Comparison of ENCODE assay signal across 19 cellular contexts in the genomic region with DNA sequence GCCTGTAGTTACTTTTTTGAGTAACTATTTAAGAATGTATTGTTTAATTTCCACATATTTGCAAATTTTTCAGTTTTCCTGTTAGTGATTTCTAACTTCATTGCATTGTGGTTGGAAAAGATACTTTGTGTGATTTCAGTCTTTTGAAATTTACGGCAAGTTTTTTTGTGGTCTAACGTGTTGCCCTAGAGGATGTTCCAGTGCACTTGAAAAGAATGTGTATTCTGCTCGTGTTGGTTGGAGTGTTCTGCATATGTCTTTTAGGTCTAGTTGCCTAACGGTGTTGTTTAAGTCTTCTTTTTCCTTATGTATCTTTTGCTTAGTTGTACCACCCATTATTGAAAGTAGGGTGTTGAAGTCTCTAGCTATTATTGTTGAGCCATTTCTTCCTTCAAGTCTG. TPM values are rescaled to one million over a fixed set of nuclear protein-coding genes. Genes with fewer than 3 reads are reported as not detected.
DNase-seq lines count a peak whose midpoint lies in the region; ATAC-seq, FAIRE-seq and TF ChIP-seq lines count a peak whose summit lies in the region.
"Had no signal": no experiment of that assay in that cellular context is flagged by ENCODE, and none has a peak within 500 bp of the region (broad histone marks: within the 10 kb centered on the region; RNA-seq: fewer than 3 reads in every experiment).

No MANE protein-coding gene starts in this region.

- peak; percentile 13 for FAIRE-seq in A549 (lab: Jason Lieb, UNC)

- no peak overlapping the region for H3K4me2 ChIP-seq in A549

- H3K4me3 ChIP-seq in A549, result no peak overlapping the region

- peaks cover 46% of the 10 kb centered on the region for H3K36me3 Mint-ChIP-seq in activated CD4-positive, alpha-beta T cell treated with anti-CD3 and anti-CD28 coated beads for 36 hours (ENCODE audit: low read depth)
- peaks cover 47% of the 10 kb centered on the region for H3K36me3 Mint-ChIP-seq in activated CD4-positive, alpha-beta T cell treated with anti-CD3 and anti-CD28 coated beads, Interleukin-2, amount 10 ng/mL, durations not matched to agents 7 days and 5 days (ENCODE audit: low read depth)
- peaks cover 28% of the 10 kb centered on the region for H3K36me3 Mint-ChIP-seq in activated T-helper 1 cell treated with anti-CD3 and anti-CD28 coated beads, Interleukin-12 subunit alpha, Interleukin-12 subunit beta, Interleukin-2, Interleukin-4 antibody, amounts not matched to agents 30 ng/mL and 10 ng/mL and 1 ng/mL, durations not matched to agents 14 hours and 24 hours and 36 hours (ENCODE audit: low read depth)
- peaks cover 9 to 17% (median 16%) of the 10 kb centered on the region in 3 donors for H3K36me3 Mint-ChIP-seq in immature natural killer cell

- ATAC-seq in activated CD4-positive, alpha-beta T cell treated with anti-CD3 and anti-CD28 coated beads for 36 hours, result no peak
- ATAC-seq in A549 (no peak), HG03469 (IDR thresholded peaks at IDR 0.05; ENCODE audit: unreplicated experiment) (no peak)

- 90% methylated on average over 4 of the region's 4 CpGs for WGBS in A549 (ENCODE audit: missing lambda C conversion rate)

- CTCF ChIA-PET in activated CD4-positive, alpha-beta T cell treated with anti-CD3 and anti-CD28 coated beads for 36 hours (lab: Charles Lee), result no interaction called here
- CTCF ChIA-PET in activated CD4-positive, alpha-beta T cell treated with anti-CD3 and anti-CD28 coated beads, Interleukin-2, amount 10 ng/mL, durations not matched to agents 7 days and 5 days (lab: Charles Lee), result no interaction called here
- CTCF ChIA-PET in A549 (lab: Yijun Ruan, JAX), result no interaction called here

- H3K4me1 Mint-ChIP-seq in activated CD4-positive, alpha-beta T cell treated with anti-CD3 and anti-CD28 coated beads for 36 hours, result peaks cover 48% of the 10 kb centered on the region
- H3K4me1 Mint-ChIP-seq in activated CD4-positive, alpha-beta T cell treated with anti-CD3 and anti-CD28 coated beads, Interleukin-2, amount 10 ng/mL, durations not matched to agents 7 days and 5 days, result peaks cover 30% of the 10 kb centered on the region
- peaks cover 48% of the 10 kb centered on the region for H3K4me1 Mint-ChIP-seq in activated T-helper 1 cell treated with anti-CD3 and anti-CD28 coated beads, Interleukin-12 subunit alpha, Interleukin-12 subunit beta, Interleukin-2, Interleukin-4 antibody, amounts not matched to agents 30 ng/mL and 10 ng/mL and 1 ng/mL, durations not matched to agents 14 hours and 24 hours and 36 hours (ENCODE audit: low read depth)
- peaks cover 58 to 84% of the 10 kb centered on the region in 2 donors for H3K4me1 Mint-ChIP-seq in immature natural killer cell

- no peak for TF ChIP-seq RAD21 in A549 (conservative IDR thresholded peaks at IDR 0.05 in 1 of 2, IDR thresholded peaks at IDR 0.05 in 1 of 2)

- H3K4me1 ChIP-seq in A549, result peaks cover 11% of the 10 kb centered on the region; the same call in 2 of the 3 replicates

- TF ChIP-seq CTCF in A549 (IDR thresholded peaks at IDR 0.05), result no peak

- TF ChIP-seq POLR2A in A549 (IDR thresholded peaks at IDR 0.05; ENCODE audit: low read length), result no peak

- POLR2A ChIA-PET in activated CD4-positive, alpha-beta T cell treated with anti-CD3 and anti-CD28 coated beads for 36 hours (lab: Charles Lee), result no interaction called here
- POLR2A ChIA-PET in activated CD4-positive, alpha-beta T cell treated with anti-CD3 and anti-CD28 coated beads, Interleukin-2, amount 10 ng/mL, durations not matched to agents 7 days and 5 days (lab: Charles Lee), result no interaction called here
- POLR2A ChIA-PET in A549 (lab: Yijun Ruan, JAX), result no interaction called here

- intact Hi-C loops in activated CD4-positive, alpha-beta T cell treated with anti-CD3 and anti-CD28 coated beads for 36 hours (cut with DNase I, micrococcal nuclease), result no loop called here
- intact Hi-C loops in activated T-helper 1 cell treated with anti-CD3 and anti-CD28 coated beads, Interleukin-12 subunit alpha, Interleukin-12 subunit beta, Interleukin-2, Interleukin-4 antibody, amounts not matched to agents 30 ng/mL and 10 ng/mL and 1 ng/mL, durations not matched to agents 14 hours and 24 hours and 36 hours (cut with micrococcal nuclease), result loop anchor here (1.0 to 2.0 kb wide), 3 partner anchors 28 to 86 kb away; no protein-coding TSS in a partner anchor

- H3K27me3 Mint-ChIP-seq in activated CD4-positive, alpha-beta T cell treated with anti-CD3 and anti-CD28 coated beads for 36 hours, result no peaks in the 10 kb centered on the region
- no peaks in the 10 kb centered on the region for H3K27me3 Mint-ChIP-seq in activated CD4-positive, alpha-beta T cell treated with anti-CD3 and anti-CD28 coated beads, Interleukin-2, amount 10 ng/mL, durations not matched to agents 7 days and 5 days
- no peaks in the 10 kb centered on the region for H3K27me3 Mint-ChIP-seq in activated T-helper 1 cell treated with anti-CD3 and anti-CD28 coated beads, Interleukin-12 subunit alpha, Interleukin-12 subunit beta, Interleukin-2, Interleukin-4 antibody, amounts not matched to agents 30 ng/mL and 10 ng/mL and 1 ng/mL, durations not matched to agents 14 hours and 24 hours and 36 hours (ENCODE audit: insufficient read depth)
- peaks cover 2 to 7% (median 2%) of the 10 kb centered on the region in 3 donors for H3K27me3 Mint-ChIP-seq in immature natural killer cell (ENCODE audit: low read depth in 3 of 3)

- H3K9me3 Mint-ChIP-seq in activated CD4-positive, alpha-beta T cell treated with anti-CD3 and anti-CD28 coated beads for 36 hours (ENCODE audit: low read depth), result peaks cover 18% of the 10 kb centered on the region
- peaks cover 22% of the 10 kb centered on the region for H3K9me3 Mint-ChIP-seq in activated CD4-positive, alpha-beta T cell treated with anti-CD3 and anti-CD28 coated beads, Interleukin-2, amount 10 ng/mL, durations not matched to agents 7 days and 5 days
- peaks cover 24% of the 10 kb centered on the region for H3K9me3 Mint-ChIP-seq in activated T-helper 1 cell treated with anti-CD3 and anti-CD28 coated beads, Interleukin-12 subunit alpha, Interleukin-12 subunit beta, Interleukin-2, Interleukin-4 antibody, amounts not matched to agents 30 ng/mL and 10 ng/mL and 1 ng/mL, durations not matched to agents 14 hours and 24 hours and 36 hours
- peaks cover 0 to 9% (median 0%) of the 10 kb centered on the region in 6 donors for H3K9me3 Mint-ChIP-seq in immature natural killer cell
- H3K9me3 Mint-ChIP-seq: HFFc6 had no signal

- H3K27ac ChIP-seq in A549, result no peak overlapping the region
- H3K27ac ChIP-seq: 22Rv1, HL-60 had no signal

- H3K4me3 Mint-ChIP-seq in activated CD4-positive, alpha-beta T cell treated with anti-CD3 and anti-CD28 coated beads for 36 hours, result no peak overlapping the region
- H3K4me3 Mint-ChIP-seq in activated CD4-positive, alpha-beta T cell treated with anti-CD3 and anti-CD28 coated beads, Interleukin-2, amount 10 ng/mL, durations not matched to agents 7 days and 5 days, result no peak overlapping the region
- no peak overlapping the region for H3K4me3 Mint-ChIP-seq in activated T-helper 1 cell treated with anti-CD3 and anti-CD28 coated beads, Interleukin-12 subunit alpha, Interleukin-12 subunit beta, Interleukin-2, Interleukin-4 antibody, amounts not matched to agents 30 ng/mL and 10 ng/mL and 1 ng/mL, durations not matched to agents 14 hours and 24 hours and 36 hours
- H3K4me3 Mint-ChIP-seq in immature natural killer cell, result peak overlapping the region; percentile 37 to 70 (median 60)
- H3K4me3 Mint-ChIP-seq: CD14-positive monocyte, HFFc6 had no signal

- H3K27ac Mint-ChIP-seq in activated CD4-positive, alpha-beta T cell treated with anti-CD3 and anti-CD28 coated beads for 36 hours, result peak overlapping the region; percentile 69
- H3K27ac Mint-ChIP-seq in activated CD4-positive, alpha-beta T cell treated with anti-CD3 and anti-CD28 coated beads, Interleukin-2, amount 10 ng/mL, durations not matched to agents 7 days and 5 days, result no peak overlapping the region
- peak overlapping the region; percentile 62 for H3K27ac Mint-ChIP-seq in activated T-helper 1 cell treated with anti-CD3 and anti-CD28 coated beads, Interleukin-12 subunit alpha, Interleukin-12 subunit beta, Interleukin-2, Interleukin-4 antibody, amounts not matched to agents 30 ng/mL and 10 ng/mL and 1 ng/mL, durations not matched to agents 14 hours and 24 hours and 36 hours
- H3K27ac Mint-ChIP-seq in immature natural killer cell, result peak overlapping the region in 5 of 6 donors; percentile 53 to 73 (median 59)
- H3K27ac Mint-ChIP-seq: CD14-positive monocyte, HFFc6 had no signal

- H3K9me3 ChIP-seq in A549, result no peaks in the 10 kb centered on the region

- DNase-seq in activated CD4-positive, alpha-beta T cell treated with anti-CD3 and anti-CD28 coated beads for 36 hours, result no peak
- no peak for DNase-seq in activated CD4-positive, alpha-beta T cell treated with anti-CD3 and anti-CD28 coated beads, Interleukin-2, amount 10 ng/mL, durations not matched to agents 7 days and 5 days
- no peak for DNase-seq in A549 (ENCODE audit: low read depth in 1 of 2, low spot score in 1 of 2)
- no peak for DNase-seq in activated T-helper 1 cell treated with anti-CD3 and anti-CD28 coated beads, Interleukin-12 subunit alpha, Interleukin-12 subunit beta, Interleukin-2, Interleukin-4 antibody, amounts not matched to agents 30 ng/mL and 10 ng/mL and 1 ng/mL, durations not matched to agents 14 hours and 24 hours and 36 hours (ENCODE audit: low spot score)
- peak; percentile 16 to 34 (median 21) for DNase-seq in immature natural killer cell
- DNase-seq in NCI-H1105 (lab: John Stamatoyannopoulos, UW), result no peak
- DNase-seq in NCI-H1092 treated with DMSO at 0.1 percent for 48 hours (lab: John Stamatoyannopoulos, UW), result no peak
- DNase-seq: DMS79 treated with DMSO at 0.1 percent for 48 hours, H7, HFFc6, IMR-90, Karpas-422, NCI-H1436 treated with DMSO at 0.1 percent for 48 hours, NCI-H2029, NCI-H526 had no signal

- no peak for TF ChIP-seq EP300 in A549 (IDR thresholded peaks at IDR 0.05)

TF ChIP-seq in A549, 52 proteins besides CTCF, POLR2A, EP300 and RAD21 (continues in another document):
- TF ChIP-seq RARB (CRISPR knock-in tag; IDR thresholded peaks at IDR 0.05), result no peak

RNA-seq across cellular contexts. Expression of gene LCOR, which starts 59.7 kb away (rescaled TPM):
- 10 to 100 TPM; 22.0 to 23.4 TPM for total RNA-seq in activated CD4-positive, alpha-beta T cell treated with anti-CD3 and anti-CD28 coated beads for 36 hours
- total RNA-seq in activated CD4-positive, alpha-beta T cell treated with anti-CD3 and anti-CD28 coated beads, Interleukin-2, amount 10 ng/mL, durations not matched to agents 7 days and 5 days, result 10 to 100 TPM; 31.1 to 32.0 TPM
- polyA plus RNA-seq in A549 (2011; rRNA removed) (17.6 TPM in 2 replicates), A549 (2017; fragmentation: RNase III; extraction: RNeasy Plus Mini Kit Qiagen cat#74134 plus additional on column Dnase treatment) (4.8 to 6.9 TPM (median 6.4 TPM) in 3 replicates), immature natural killer cell (10 to 100 TPM; 14.1 to 35.1 (median 27.0) TPM)
- polyA plus RNA-seq in A549 (2012; cell fraction: cytosol; rRNA removed), result 2.2 and 6.9 TPM in 2 replicates
- polyA plus RNA-seq in A549 (2012; cell fraction: nucleus; rRNA removed), result 1.3 and 2.9 TPM in 2 replicates
- polyA minus RNA-seq in A549 (2011; rRNA and poly(A)+ RNA removed), result 35.5 and 41.7 TPM in 2 replicates
- total RNA-seq in activated T-helper 1 cell treated with anti-CD3 and anti-CD28 coated beads, Interleukin-12 subunit alpha, Interleukin-12 subunit beta, Interleukin-2, Interleukin-4 antibody, amounts not matched to agents 30 ng/mL and 10 ng/mL and 1 ng/mL, durations not matched to agents 14 hours and 24 hours and 36 hours, result 26.2 and 31.9 TPM in 2 replicates

Comparison
In these comparisons a context has a peak if more than half of its experiments do, and no peak if none do; other contexts are left out.
1. DNase-seq: peak in immature natural killer cell (3 of 3); none in activated CD4-positive, alpha-beta T cell treated with anti-CD3 and anti-CD28 coated beads for 36 hours (single experiment), activated CD4-positive, alpha-beta T cell treated with anti-CD3 and anti-CD28 coated beads, Interleukin-2, amount 10 ng/mL, durations not matched to agents 7 days and 5 days (single experiment), A549 (0 of 2), activated T-helper 1 cell treated with anti-CD3 and anti-CD28 coated beads, Interleukin-12 subunit alpha, Interleukin-12 subunit beta, Interleukin-2, Interleukin-4 antibody, amounts not matched to agents 30 ng/mL and 10 ng/mL and 1 ng/mL, durations not matched to agents 14 hours and 24 hours and 36 hours (single experiment), NCI-H1105 (single experiment) and NCI-H1092 treated with DMSO at 0.1 percent for 48 hours (single experiment).
2. H3K4me3 Mint-ChIP-seq: peak in immature natural killer cell (5 of 5); none in activated CD4-positive, alpha-beta T cell treated with anti-CD3 and anti-CD28 coated beads for 36 hours (single experiment), activated CD4-positive, alpha-beta T cell treated with anti-CD3 and anti-CD28 coated beads, Interleukin-2, amount 10 ng/mL, durations not matched to agents 7 days and 5 days (single experiment) and activated T-helper 1 cell treated with anti-CD3 and anti-CD28 coated beads, Interleukin-12 subunit alpha, Interleukin-12 subunit beta, Interleukin-2, Interleukin-4 antibody, amounts not matched to agents 30 ng/mL and 10 ng/mL and 1 ng/mL, durations not matched to agents 14 hours and 24 hours and 36 hours (single experiment).